Comparison of ENCODE assay signal across 24 cellular contexts in genomic region chr16:10529895-10530669, GRCh38. TPM values are rescaled to one million over a fixed set of nuclear protein-coding genes. Genes with fewer than 3 reads are reported as not detected.
DNase-seq lines count a peak whose midpoint lies in the region; ATAC-seq, FAIRE-seq and TF ChIP-seq lines count a peak whose summit lies in the region.
"Had no signal": no experiment of that assay in that cellular context is flagged by ENCODE, and none has a peak within 500 bp of the region (broad histone marks: within the 10 kb centered on the region; RNA-seq: fewer than 3 reads in every experiment).

No MANE protein-coding gene starts in this region.

- no peak overlapping the region for H3K14ac ChIP-seq in H1 (ENCODE audit: insufficient read length)

- no peaks in the 10 kb centered on the region for H3K79me2 ChIP-seq in HepG2 (ENCODE audit: insufficient read depth, low read length)
- H3K79me2 ChIP-seq in H1 (ENCODE audit: control insufficient read depth in 1 of 2, insufficient read depth in 2 of 2, low read length in 2 of 2), result no peaks in the 10 kb centered on the region

- DNase-seq in HepG2 (ENCODE audit: low spot score), result no peak
- no peak for DNase-seq in right lobe of liver
- no peak for DNase-seq in H1 (ENCODE audit: low read depth in 1 of 2, low spot score in 2 of 2)
- DNase-seq in left ventricle myocardium superior, result no peak
- DNase-seq in upper lobe of right lung, result no peak
- DNase-seq: AML-193; CD4-positive, alpha-beta T cell; DMS53; GOT3; HCEC 1CT; KG1; MG63; NCI-H2029; NCI-H446; NCI-H524 treated with DMSO at 0.1 percent for 48 hours; NCI-H774; PC-3 had no signal

- BruUV-seq in HepG2 (replicated peaks; lab: Mats Ljungman, UMichigan), result TSS peak; percentile 19

- no peak overlapping the region for H3K4me2 ChIP-seq in HepG2 (ENCODE audit: low read depth, low read length)
- H3K4me2 ChIP-seq in H1 (ENCODE audit: insufficient read depth in 1 of 2, low read depth in 2 of 2, low read length in 2 of 2), result no peak overlapping the region
- H3K4me2 ChIP-seq: BLaER1 treated with 17β-estradiol and CSF1 and Interleukin-3, amounts not matched to agents 10 nM and 100 nM had no signal

- H3K4me3 ChIP-seq in HepG2 (replicated peaks in 1 of 3; ENCODE audit: insufficient read depth in 1 of 3, low read depth in 2 of 3, low read length in 3 of 3), result no peak overlapping the region
- H3K4me3 ChIP-seq in right lobe of liver, result no peak overlapping the region
- H3K4me3 ChIP-seq in H1 (ENCODE audit: extremely low read depth in 1 of 4, insufficient read depth in 2 of 4, low read depth in 3 of 4, low read length in 4 of 4), result no peak overlapping the region
- H3K4me3 ChIP-seq in upper lobe of right lung, result no peak overlapping the region
- H3K4me3 ChIP-seq: BLaER1 treated with 17β-estradiol and CSF1 and Interleukin-3, amounts not matched to agents 10 nM and 100 nM; MG63; SJSA1 had no signal

- POLR2A ChIA-PET in HepG2 (lab: Yijun Ruan, JAX) (interaction anchor here (0.7 to 1.8 kb wide), 4 partner anchors 9 to 214 kb away, joined by 3 to 4 read pairs (median 4); partner anchors contain the start of gene ATF7IP2), H1 (lab: Charles Lee; ENCODE audit: partially characterized antibody) (no interaction called here)

- ATAC-seq in HepG2, result no peak
- ATAC-seq in right lobe of liver, result no peak
- peak; percentile 72 for ATAC-seq in left ventricle myocardium superior
- peak; percentile 8 for ATAC-seq in upper lobe of right lung
- no peak for ATAC-seq in GM18907 (IDR thresholded peaks at IDR 0.05; ENCODE audit: unreplicated experiment)
- ATAC-seq in GM21367 (IDR thresholded peaks at IDR 0.05; ENCODE audit: unreplicated experiment), result no peak
- ATAC-seq: PC-3 had no signal

- no peak overlapping the region for H3K27ac ChIP-seq in HepG2 (ENCODE audit: extremely low read length, insufficient read depth, low read length)
- no peak overlapping the region for H3K27ac ChIP-seq in right lobe of liver
- H3K27ac ChIP-seq in H1 (ENCODE audit: low read depth, low read length), result no peak overlapping the region
- no peak overlapping the region for H3K27ac ChIP-seq in upper lobe of right lung
- H3K27ac ChIP-seq: BLaER1 treated with 17β-estradiol and CSF1 and Interleukin-3, amounts not matched to agents 10 nM and 100 nM; SJSA1 had no signal

- H3K9ac ChIP-seq in HepG2 (ENCODE audit: insufficient read depth, low read depth, low read length) (no peak overlapping the region), H1 (replicated peaks in 1 of 4; ENCODE audit: extremely low read depth in 1 of 4, low read depth in 3 of 4, low read length in 3 of 4) (no peak overlapping the region)
- H3K9ac ChIP-seq: BLaER1 treated with 17β-estradiol and CSF1 and Interleukin-3, amounts not matched to agents 10 nM and 100 nM had no signal

- H2BK20ac ChIP-seq in H1 (ENCODE audit: low read length), result no peak overlapping the region

- CTCF ChIA-PET in HepG2 (lab: Yijun Ruan, JAX; ENCODE audit: low intra/inter-chr PET ratio, low total read pairs), result no interaction called here
- CTCF ChIA-PET in H1 (lab: Charles Lee; ENCODE audit: partially characterized antibody), result interaction anchor here (0.6 to 4.2 kb wide), 4 partner anchors 9 to 1669 kb away, joined by 3 to 26 read pairs (median 3); no protein-coding TSS in a partner anchor

- H3K18ac ChIP-seq in H1 (ENCODE audit: extremely low read depth, low read length), result no peak overlapping the region

- H4K5ac ChIP-seq in H1 (ENCODE audit: insufficient read length, low read depth, low read length), result no peak overlapping the region

- TF ChIP-seq CTCF in HepG2 (CRISPR knock-in tag; IDR thresholded peaks at IDR 0.05) (no peak), right lobe of liver (IDR thresholded peaks at IDR 0.05) (no peak), H1 (IDR thresholded peaks at IDR 0.05; ENCODE audit: control extremely low read depth in 1 of 3, insufficient read depth in 1 of 3, low read depth in 1 of 3, low read length in 3 of 3) (no peak), upper lobe of right lung (IDR thresholded peaks at IDR 0.05) (no peak)

- no peak overlapping the region for H3K4ac ChIP-seq in H1 (replicated peaks; ENCODE audit: insufficient read length, low read depth, low read length)

- no peak overlapping the region for H2AK5ac ChIP-seq in H1 (ENCODE audit: low read depth, low read length)

- H2AFZ ChIP-seq in HepG2 (ENCODE audit: low read length) (no peak overlapping the region), H1 (ENCODE audit: low read length) (no peak overlapping the region)

- intact Hi-C loops in HepG2 (cut with micrococcal nuclease; ENCODE audit: unreplicated experiment), result no loop called here
- intact Hi-C loops in right lobe of liver (cut with DNase I), result no loop called here
- intact Hi-C loops in left ventricle myocardium superior (cut with micrococcal nuclease), result no loop called here
- intact Hi-C loops in upper lobe of right lung (cut with DNase I), result no loop called here

- H3K79me1 ChIP-seq in H1 (ENCODE audit: low read depth, low read length), result no peaks in the 10 kb centered on the region

- H3K9me3 ChIP-seq in HepG2 (ENCODE audit: low read length) (no peaks in the 10 kb centered on the region), right lobe of liver (no peaks in the 10 kb centered on the region), H1 (ENCODE audit: insufficient read depth in 2 of 2, low read depth in 1 of 2, low read length in 1 of 2) (no peaks in the 10 kb centered on the region), upper lobe of right lung (no peaks in the 10 kb centered on the region)
- H3K9me3 ChIP-seq: BLaER1 treated with 17β-estradiol and CSF1 and Interleukin-3, amounts not matched to agents 10 nM and 100 nM; MG63; SJSA1 had no signal

- TF ChIP-seq RAD21 in HepG2 (CRISPR knock-in tag; IDR thresholded peaks at IDR 0.05), result no peak
- no peak for TF ChIP-seq RAD21 in H1 (IDR thresholded peaks at IDR 0.05 in 1 of 2, conservative IDR thresholded peaks at IDR 0.05 in 1 of 2; ENCODE audit: low read depth in 2 of 2, low read length in 2 of 2)

- in situ Hi-C loops in HepG2 (cut with HindIII; ENCODE audit: extremely low pct_ligation_motif_present, low pct_unique_long_range_greater_than_20kb), result no loop called here

- H3K36me3 ChIP-seq in HepG2 (replicated peaks in 1 of 2; ENCODE audit: control insufficient read depth in 1 of 2, insufficient read depth in 2 of 2, low read length in 2 of 2) (peaks cover 8 to 20% of the 10 kb centered on the region in 2 experiments), right lobe of liver (peaks cover 0 to 29% (median 4%) of the 10 kb centered on the region in 4 donors), H1 (ENCODE audit: control insufficient read depth in 2 of 4, insufficient read depth in 4 of 4, low read length in 3 of 4) (no peaks in the 10 kb centered on the region; a peak in 1 of 8 replicates), upper lobe of right lung (peaks cover 84% of the 10 kb centered on the region)
- H3K36me3 ChIP-seq: SJSA1 had no signal

- no peak for TF ChIP-seq POLR2A in HepG2 (IDR thresholded peaks at IDR 0.05; ENCODE audit: insufficient read depth in 1 of 2, low read depth in 2 of 2, low read length in 2 of 2)
- no peak for TF ChIP-seq POLR2A in right lobe of liver (IDR thresholded peaks at IDR 0.05)
- TF ChIP-seq POLR2A in H1 (IDR thresholded peaks at IDR 0.05; ENCODE audit: control extremely low read depth in 1 of 2, low read depth in 2 of 2, low read length in 2 of 2), result no peak

- no peaks in the 10 kb centered on the region for H3K23me2 ChIP-seq in H1 (ENCODE audit: low read depth, low read length)

- peaks cover 13% of the 10 kb centered on the region for H3K4me1 ChIP-seq in HepG2 (ENCODE audit: insufficient read depth, low read length)
- no peaks in the 10 kb centered on the region for H3K4me1 ChIP-seq in right lobe of liver
- H3K4me1 ChIP-seq in H1 (replicated peaks in 1 of 4; ENCODE audit: control insufficient read depth in 3 of 4, insufficient read depth in 4 of 4, low read length in 3 of 4), result no peaks in the 10 kb centered on the region
- H3K4me1 ChIP-seq in upper lobe of right lung, result no peaks in the 10 kb centered on the region
- H3K4me1 ChIP-seq: BLaER1 treated with 17β-estradiol and CSF1 and Interleukin-3, amounts not matched to agents 10 nM and 100 nM had no signal

- no peak overlapping the region for H4K8ac ChIP-seq in H1 (ENCODE audit: extremely low read depth, insufficient read depth, low read length)

- H2BK5ac ChIP-seq in H1 (ENCODE audit: low read depth, low read length), result no peak overlapping the region

- TF ChIP-seq EP300 in HepG2 (IDR thresholded peaks at IDR 0.05; ENCODE audit: low read depth in 2 of 2, low read length in 2 of 2) (no peak), HepG2 (CRISPR knock-in tag; IDR thresholded peaks at IDR 0.05; ENCODE audit: borderline replicate concordance) (no peak), H1 (IDR thresholded peaks at IDR 0.05; ENCODE audit: borderline replicate concordance in 1 of 2, low read depth in 2 of 2, low read length in 2 of 2) (no peak)

- H3K23ac ChIP-seq in H1 (ENCODE audit: insufficient read length), result peak overlapping the region; percentile 55

- FAIRE-seq in HepG2 (lab: Jason Lieb, UNC) (no peak), H1 (lab: Jason Lieb, UNC) (no peak)
- FAIRE-seq: A204.1, GM18507, HTR-8/SVneo had no signal

- H2BK120ac ChIP-seq in H1 (replicated peaks; ENCODE audit: low read depth, low read length), result no peak overlapping the region

- H3K27me3 ChIP-seq in HepG2 (ENCODE audit: control insufficient read depth in 1 of 2, insufficient read depth in 2 of 2, low read length in 2 of 2), result no peaks in the 10 kb centered on the region
- H3K27me3 ChIP-seq in right lobe of liver, result no peaks in the 10 kb centered on the region
- no peaks in the 10 kb centered on the region for H3K27me3 ChIP-seq in H1 (replicated peaks in 1 of 4; ENCODE audit: control insufficient read depth in 3 of 4, extremely low read depth in 1 of 4, insufficient read depth in 3 of 4, low read length in 3 of 4)
- H3K27me3 ChIP-seq in upper lobe of right lung, result no peaks in the 10 kb centered on the region
- H3K27me3 ChIP-seq: BLaER1 treated with 17β-estradiol and CSF1 and Interleukin-3, amounts not matched to agents 10 nM and 100 nM; MG63; SJSA1 had no signal

- no peak overlapping the region for H3K56ac ChIP-seq in H1 (replicated peaks; ENCODE audit: insufficient read length, low read depth, low read length)

- H2BK12ac ChIP-seq in H1 (ENCODE audit: low read depth, low read length), result no peak overlapping the region

- H2BK15ac ChIP-seq in H1 (ENCODE audit: low read length), result no peak overlapping the region

- no peak overlapping the region for H4K91ac ChIP-seq in H1 (replicated peaks; ENCODE audit: insufficient read length, low read length)

- H4K20me1 ChIP-seq in HepG2 (ENCODE audit: insufficient read depth, low read length), result no peaks in the 10 kb centered on the region
- no peaks in the 10 kb centered on the region for H4K20me1 ChIP-seq in H1 (replicated peaks in 1 of 2; ENCODE audit: control insufficient read depth in 1 of 2, insufficient read depth in 2 of 2, low read length in 2 of 2)
- H4K20me1 ChIP-seq: BLaER1 treated with 17β-estradiol and CSF1 and Interleukin-3, amounts not matched to agents 10 nM and 100 nM had no signal

- 92% methylated on average over 1 of the region's 1 CpG for WGBS in HepG2 (ENCODE audit: low lambda C conversion rate)
- WGBS in right lobe of liver (ENCODE audit: insufficient coverage, low coverage, low lambda C conversion rate, missing lambda C conversion rate), result no CpG with 5 or more reads among the region's 1 CpG
- 86% methylated on average over 1 of the region's 1 CpG; no CpG with 5 or more reads in 1 of the 2 experiments for WGBS in H1 (ENCODE audit: extremely low coverage in 1 of 2, insufficient coverage in 1 of 2, insufficient read length in 1 of 2, insufficient replicate concordance in 2 of 2, low coverage in 1 of 2, low lambda C conversion rate in 2 of 2, missing lambda C conversion rate in 1 of 2), 2 experiments

RNA-seq across cellular contexts. Expression of gene EMP2, which starts 50.3 kb away (rescaled TPM):
- total RNA-seq in HepG2 (2016; rRNA removed; fragmentation: Illumina TruSeq; extraction: Trizol) (13.4 and 24.6 TPM in 2 replicates), right lobe of liver (10 to 100 TPM; 38.5 to 95.6 (median 58.4) TPM), left ventricle myocardium superior (96.4 TPM), upper lobe of right lung (726 TPM)
- 9.2 and 9.9 TPM in 2 replicates for total RNA-seq in HepG2 (2016; cell fraction: cytosol; rRNA removed; fragmentation: Illumina TruSeq; extraction: Trizol; ENCODE audit: low read depth)
- total RNA-seq in HepG2 (2016; cell fraction: insoluble cytoplasmic fraction; rRNA removed; fragmentation: Illumina TruSeq; extraction: Trizol), result 11.7 and 21.4 TPM in 2 replicates
- 11.9 and 13.5 TPM in 2 replicates for total RNA-seq in HepG2 (2016; cell fraction: membrane; rRNA removed; fragmentation: Illumina TruSeq; extraction: Trizol)
- 17.1 and 22.3 TPM in 2 replicates for total RNA-seq in HepG2 (2016; cell fraction: nucleus; rRNA removed; fragmentation: Illumina TruSeq; extraction: Trizol)
- polyA plus RNA-seq in HepG2 (2011; rRNA removed) (84.4 and 91.2 TPM in 2 replicates), H1 (2011; rRNA removed) (13.5 and 23.3 TPM in 2 replicates)
- 59.1 and 63.8 TPM in 2 replicates for polyA plus RNA-seq in HepG2 (2011; cell fraction: cytosol; rRNA removed)
- polyA plus RNA-seq in HepG2 (2011; cell fraction: nucleus; rRNA removed), result 25.3 and 26.7 TPM in 2 replicates
- 79.6 and 88.1 TPM in 2 replicates for polyA plus RNA-seq in HepG2 (2012)
- 25.1 and 29.9 TPM in 2 replicates for polyA plus RNA-seq in HepG2 (2016; cell fraction: cytosol; fragmentation: Illumina TruSeq; extraction: Trizol; ENCODE audit: low read depth)
- 19.9 and 21.5 TPM in 2 replicates for polyA plus RNA-seq in HepG2 (2016; cell fraction: insoluble cytoplasmic fraction; fragmentation: Illumina TruSeq; extraction: Trizol; ENCODE audit: low read depth)
- polyA plus RNA-seq in HepG2 (2016; cell fraction: membrane; fragmentation: Illumina TruSeq; extraction: Trizol; ENCODE audit: low read depth), result 20.0 and 21.7 TPM in 2 replicates
- polyA plus RNA-seq in HepG2 (2016; cell fraction: nucleus; fragmentation: Illumina TruSeq; extraction: Trizol; ENCODE audit: insufficient read depth, low read depth), result 44.6 and 45.3 TPM in 2 replicates
- polyA minus RNA-seq in HepG2 (2011; rRNA and poly(A)+ RNA removed; ENCODE audit: low replicate concordance), result 185 and 354 TPM in 2 replicates
- polyA minus RNA-seq in HepG2 (2011; cell fraction: cytosol; rRNA and poly(A)+ RNA removed), result 33.1 and 45.3 TPM in 2 replicates
- polyA minus RNA-seq in HepG2 (2011; cell fraction: nucleus; rRNA and poly(A)+ RNA removed), result 34.7 and 36.2 TPM in 2 replicates
- total RNA-seq in H1 (2021; fragmentation: NEBNext Ultra II Directional; extraction: Animal tissue kit (Norgen Biotek cat#: 25700)), result 21.8 and 22.6 TPM in 2 replicates
- polyA plus RNA-seq in H1 (2011; cell fraction: cytosol; rRNA removed), result 8.8 TPM
- polyA plus RNA-seq in H1 (2011; cell fraction: nucleus; rRNA removed), result 17.4 TPM
- polyA plus RNA-seq in H1 (2012, experiment 1 of 2), result 18.9 to 24.7 TPM (median 22.2 TPM) in 4 replicates
- 13.7 TPM for polyA plus RNA-seq in H1 (2012, experiment 2 of 2)
- polyA plus RNA-seq in H1 (2013, experiment 1 of 2), result 22.0 TPM
- polyA plus RNA-seq in H1 (2013, experiment 2 of 2), result 23.3 TPM
- 36.1 and 42.7 TPM in 2 replicates for polyA minus RNA-seq in H1 (2011; rRNA and poly(A)+ RNA removed)
- 13.1 TPM for polyA minus RNA-seq in H1 (2011; cell fraction: cytosol; rRNA and poly(A)+ RNA removed)
- polyA minus RNA-seq in H1 (2011; cell fraction: nucleus; rRNA and poly(A)+ RNA removed), result 8.5 TPM
- total RNA-seq: CD4-positive, alpha-beta T cell had no signal

Comparison
In these comparisons a context has a peak if more than half of its experiments do, and no peak if none do; other contexts are left out.
1. ATAC-seq: peak in left ventricle myocardium superior (single experiment) and upper lobe of right lung (single experiment); none in HepG2 (single experiment), right lobe of liver (0 of 4), GM18907 (single experiment) and GM21367 (single experiment).